1 cellular context compared by ENCODE assay signal in the genomic region with DNA sequence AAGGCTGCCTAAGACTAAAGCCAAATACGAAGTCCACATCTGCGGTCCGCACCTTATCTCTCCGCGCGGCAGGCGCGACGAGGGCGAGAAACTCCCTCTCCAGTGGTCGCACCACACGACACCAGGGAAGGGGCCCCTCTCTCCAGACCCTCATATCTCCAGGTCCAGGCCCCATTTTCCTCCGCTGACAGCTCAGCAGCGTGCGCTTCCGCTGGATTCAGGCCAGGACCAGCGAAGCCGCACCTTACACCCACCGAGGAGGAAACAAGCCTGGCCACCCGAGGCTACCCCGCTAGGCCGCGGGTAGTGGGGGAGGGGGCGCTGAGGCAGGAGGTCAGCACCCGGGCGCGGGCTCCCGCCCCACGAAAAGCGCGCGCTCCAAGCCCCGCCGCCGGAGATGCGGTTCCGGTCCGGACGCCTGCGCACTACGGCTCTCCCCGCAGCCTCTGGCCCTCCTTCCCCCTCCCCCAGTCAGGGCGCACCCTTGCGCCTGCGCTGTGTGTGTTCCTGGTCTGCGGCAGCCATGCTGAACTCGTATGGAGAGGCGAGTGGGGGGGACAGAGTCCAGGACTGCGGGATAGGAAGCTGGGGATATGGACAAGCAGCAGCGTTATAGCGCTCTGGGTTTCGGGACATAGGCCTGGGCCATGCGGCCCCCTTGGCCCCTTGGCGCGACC.
A peak's percentile ranks its signal among the peaks of the same experiment; 100 is the strongest.
TF ChIP-seq lines count a peak whose summit lies in the region.

A gene (plus strand): TSS at position 502 of the 677 bp plus-strand sequence. CDS start 4,305 bp downstream, outside the sequence.

TF ChIP-seq in K562, 482 proteins besides CTCF, POLR2A, EP300 and RAD21 (continued from another document and continues in another):
- TF ChIP-seq, protein P1, sequence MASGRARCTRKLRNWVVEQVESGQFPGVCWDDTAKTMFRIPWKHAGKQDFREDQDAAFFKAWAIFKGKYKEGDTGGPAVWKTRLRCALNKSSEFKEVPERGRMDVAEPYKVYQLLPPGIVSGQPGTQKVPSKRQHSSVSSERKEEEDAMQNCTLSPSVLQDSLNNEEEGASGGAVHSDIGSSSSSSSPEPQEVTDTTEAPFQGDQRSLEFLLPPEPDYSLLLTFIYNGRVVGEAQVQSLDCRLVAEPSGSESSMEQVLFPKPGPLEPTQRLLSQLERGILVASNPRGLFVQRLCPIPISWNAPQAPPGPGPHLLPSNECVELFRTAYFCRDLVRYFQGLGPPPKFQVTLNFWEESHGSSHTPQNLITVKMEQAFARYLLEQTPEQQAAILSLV (tag; IDR thresholded peaks at IDR 0.05), result no peak
- TF ChIP-seq HOXB6 (CRISPR knock-in tag; IDR thresholded peaks at IDR 0.05; ENCODE audit: borderline replicate concordance) (no peak), IFI16 (CRISPR knock-in tag; IDR thresholded peaks at IDR 0.05) (no peak), MYNN (IDR thresholded peaks at IDR 0.05) (0 out of 2 replicates have a peak, but pooled peaks have one; percentile 27), MYNN (CRISPR knock-in tag; IDR thresholded peaks at IDR 0.05) (no peak), ETV6 (IDR thresholded peaks at IDR 0.05; ENCODE audit: borderline replicate concordance in 1 of 2, low read depth in 2 of 2, low read length in 1 of 2) (no peak), ETV6 (CRISPR knock-in tag; IDR thresholded peaks at IDR 0.05; ENCODE audit: borderline replicate concordance) (no peak), HSF4 (CRISPR knock-in tag; IDR thresholded peaks at IDR 0.05; ENCODE audit: borderline replicate concordance) (no peak), PTTG1 (tag; IDR thresholded peaks at IDR 0.05; ENCODE audit: low read depth) (no peak), ZNF24 (IDR thresholded peaks at IDR 0.05) (0 out of 2 replicates have a peak, but pooled peaks have one; percentile 33), PHF20 (IDR thresholded peaks at IDR 0.05; ENCODE audit: partially characterized antibody) (peak; percentile 51), PPARD (CRISPR knock-in tag; IDR thresholded peaks at IDR 0.05) (no peak), FOXJ2 (tag; IDR thresholded peaks at IDR 0.05) (no peak; the same call in 1 of the 2 replicates), SRSF1 (IDR thresholded peaks at IDR 0.05; ENCODE audit: low read depth, low read length) (no peak), SMC3 (conservative IDR thresholded peaks at IDR 0.05; ENCODE audit: insufficient read depth, low read depth, low read length) (0 out of 2 replicates have a peak, but pooled peaks have one; percentile 12), ZNF324 (CRISPR knock-in tag; IDR thresholded peaks at IDR 0.05) (no peak), MXI1 (IDR thresholded peaks at IDR 0.05; ENCODE audit: low read depth, low read length) (no peak), POLR2G (IDR thresholded peaks at IDR 0.05; ENCODE audit: low read depth, low read length) (peak; percentile 94), TSC22D4 (tag; IDR thresholded peaks at IDR 0.05) (no peak), ZKSCAN1 (IDR thresholded peaks at IDR 0.05; ENCODE audit: low read depth, low read length) (no peak), MCM3 (IDR thresholded peaks at IDR 0.05) (no peak), ZNF695 (CRISPR knock-in tag; IDR thresholded peaks at IDR 0.05) (no peak), NR1H2 (CRISPR knock-in tag; IDR thresholded peaks at IDR 0.05) (peak; percentile 46; the same call in 1 of the 2 replicates), PYGO2 (tag; IDR thresholded peaks at IDR 0.05) (no peak), ZNF197 (CRISPR knock-in tag; IDR thresholded peaks at IDR 0.05; ENCODE audit: low read depth) (no peak), SPI1 (IDR thresholded peaks at IDR 0.05; ENCODE audit: borderline replicate concordance, low read depth, low read length) (no peak), ZNF146 (CRISPR knock-in tag; IDR thresholded peaks at IDR 0.05; ENCODE audit: unreplicated experiment) (no peak)
- TF ChIP-seq, protein P2, sequence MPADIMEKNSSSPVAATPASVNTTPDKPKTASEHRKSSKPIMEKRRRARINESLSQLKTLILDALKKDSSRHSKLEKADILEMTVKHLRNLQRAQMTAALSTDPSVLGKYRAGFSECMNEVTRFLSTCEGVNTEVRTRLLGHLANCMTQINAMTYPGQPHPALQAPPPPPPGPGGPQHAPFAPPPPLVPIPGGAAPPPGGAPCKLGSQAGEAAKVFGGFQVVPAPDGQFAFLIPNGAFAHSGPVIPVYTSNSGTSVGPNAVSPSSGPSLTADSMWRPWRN (IDR thresholded peaks at IDR 0.05; ENCODE audit: low read depth), result peak; percentile 55; the same call in 1 of the 2 replicates
- TF ChIP-seq, protein P3, sequence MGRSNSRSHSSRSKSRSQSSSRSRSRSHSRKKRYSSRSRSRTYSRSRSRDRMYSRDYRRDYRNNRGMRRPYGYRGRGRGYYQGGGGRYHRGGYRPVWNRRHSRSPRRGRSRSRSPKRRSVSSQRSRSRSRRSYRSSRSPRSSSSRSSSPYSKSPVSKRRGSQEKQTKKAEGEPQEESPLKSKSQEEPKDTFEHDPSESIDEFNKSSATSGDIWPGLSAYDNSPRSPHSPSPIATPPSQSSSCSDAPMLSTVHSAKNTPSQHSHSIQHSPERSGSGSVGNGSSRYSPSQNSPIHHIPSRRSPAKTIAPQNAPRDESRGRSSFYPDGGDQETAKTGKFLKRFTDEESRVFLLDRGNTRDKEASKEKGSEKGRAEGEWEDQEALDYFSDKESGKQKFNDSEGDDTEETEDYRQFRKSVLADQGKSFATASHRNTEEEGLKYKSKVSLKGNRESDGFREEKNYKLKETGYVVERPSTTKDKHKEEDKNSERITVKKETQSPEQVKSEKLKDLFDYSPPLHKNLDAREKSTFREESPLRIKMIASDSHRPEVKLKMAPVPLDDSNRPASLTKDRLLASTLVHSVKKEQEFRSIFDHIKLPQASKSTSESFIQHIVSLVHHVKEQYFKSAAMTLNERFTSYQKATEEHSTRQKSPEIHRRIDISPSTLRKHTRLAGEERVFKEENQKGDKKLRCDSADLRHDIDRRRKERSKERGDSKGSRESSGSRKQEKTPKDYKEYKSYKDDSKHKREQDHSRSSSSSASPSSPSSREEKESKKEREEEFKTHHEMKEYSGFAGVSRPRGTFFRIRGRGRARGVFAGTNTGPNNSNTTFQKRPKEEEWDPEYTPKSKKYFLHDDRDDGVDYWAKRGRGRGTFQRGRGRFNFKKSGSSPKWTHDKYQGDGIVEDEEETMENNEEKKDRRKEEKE (IDR thresholded peaks at IDR 0.05; ENCODE audit: borderline replicate concordance in 1 of 2, control insufficient read depth in 1 of 2, low read depth in 2 of 2, low read length in 1 of 2), result 0 out of 4 replicates have a peak, but pooled peaks of 1 of the 2 experiments have one; percentile 47
- TF ChIP-seq, protein P4, sequence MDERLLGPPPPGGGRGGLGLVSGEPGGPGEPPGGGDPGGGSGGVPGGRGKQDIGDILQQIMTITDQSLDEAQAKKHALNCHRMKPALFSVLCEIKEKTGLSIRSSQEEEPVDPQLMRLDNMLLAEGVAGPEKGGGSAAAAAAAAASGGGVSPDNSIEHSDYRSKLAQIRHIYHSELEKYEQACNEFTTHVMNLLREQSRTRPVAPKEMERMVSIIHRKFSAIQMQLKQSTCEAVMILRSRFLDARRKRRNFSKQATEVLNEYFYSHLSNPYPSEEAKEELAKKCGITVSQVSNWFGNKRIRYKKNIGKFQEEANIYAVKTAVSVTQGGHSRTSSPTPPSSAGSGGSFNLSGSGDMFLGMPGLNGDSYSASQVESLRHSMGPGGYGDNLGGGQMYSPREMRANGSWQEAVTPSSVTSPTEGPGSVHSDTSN (CRISPR knock-in tag; IDR thresholded peaks at IDR 0.05; ENCODE audit: low read depth), result no peak
- TF ChIP-seq, protein P4 (tag; conservative IDR thresholded peaks at IDR 0.05; ENCODE audit: low read depth), result no peak
- TF ChIP-seq, protein P5, sequence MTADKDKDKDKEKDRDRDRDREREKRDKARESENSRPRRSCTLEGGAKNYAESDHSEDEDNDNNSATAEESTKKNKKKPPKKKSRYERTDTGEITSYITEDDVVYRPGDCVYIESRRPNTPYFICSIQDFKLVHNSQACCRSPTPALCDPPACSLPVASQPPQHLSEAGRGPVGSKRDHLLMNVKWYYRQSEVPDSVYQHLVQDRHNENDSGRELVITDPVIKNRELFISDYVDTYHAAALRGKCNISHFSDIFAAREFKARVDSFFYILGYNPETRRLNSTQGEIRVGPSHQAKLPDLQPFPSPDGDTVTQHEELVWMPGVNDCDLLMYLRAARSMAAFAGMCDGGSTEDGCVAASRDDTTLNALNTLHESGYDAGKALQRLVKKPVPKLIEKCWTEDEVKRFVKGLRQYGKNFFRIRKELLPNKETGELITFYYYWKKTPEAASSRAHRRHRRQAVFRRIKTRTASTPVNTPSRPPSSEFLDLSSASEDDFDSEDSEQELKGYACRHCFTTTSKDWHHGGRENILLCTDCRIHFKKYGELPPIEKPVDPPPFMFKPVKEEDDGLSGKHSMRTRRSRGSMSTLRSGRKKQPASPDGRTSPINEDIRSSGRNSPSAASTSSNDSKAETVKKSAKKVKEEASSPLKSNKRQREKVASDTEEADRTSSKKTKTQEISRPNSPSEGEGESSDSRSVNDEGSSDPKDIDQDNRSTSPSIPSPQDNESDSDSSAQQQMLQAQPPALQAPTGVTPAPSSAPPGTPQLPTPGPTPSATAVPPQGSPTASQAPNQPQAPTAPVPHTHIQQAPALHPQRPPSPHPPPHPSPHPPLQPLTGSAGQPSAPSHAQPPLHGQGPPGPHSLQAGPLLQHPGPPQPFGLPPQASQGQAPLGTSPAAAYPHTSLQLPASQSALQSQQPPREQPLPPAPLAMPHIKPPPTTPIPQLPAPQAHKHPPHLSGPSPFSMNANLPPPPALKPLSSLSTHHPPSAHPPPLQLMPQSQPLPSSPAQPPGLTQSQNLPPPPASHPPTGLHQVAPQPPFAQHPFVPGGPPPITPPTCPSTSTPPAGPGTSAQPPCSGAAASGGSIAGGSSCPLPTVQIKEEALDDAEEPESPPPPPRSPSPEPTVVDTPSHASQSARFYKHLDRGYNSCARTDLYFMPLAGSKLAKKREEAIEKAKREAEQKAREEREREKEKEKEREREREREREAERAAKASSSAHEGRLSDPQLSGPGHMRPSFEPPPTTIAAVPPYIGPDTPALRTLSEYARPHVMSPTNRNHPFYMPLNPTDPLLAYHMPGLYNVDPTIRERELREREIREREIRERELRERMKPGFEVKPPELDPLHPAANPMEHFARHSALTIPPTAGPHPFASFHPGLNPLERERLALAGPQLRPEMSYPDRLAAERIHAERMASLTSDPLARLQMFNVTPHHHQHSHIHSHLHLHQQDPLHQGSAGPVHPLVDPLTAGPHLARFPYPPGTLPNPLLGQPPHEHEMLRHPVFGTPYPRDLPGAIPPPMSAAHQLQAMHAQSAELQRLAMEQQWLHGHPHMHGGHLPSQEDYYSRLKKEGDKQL (CRISPR knock-in tag; IDR thresholded peaks at IDR 0.05; ENCODE audit: borderline replicate concordance), result no peak
- TF ChIP-seq, protein P6, sequence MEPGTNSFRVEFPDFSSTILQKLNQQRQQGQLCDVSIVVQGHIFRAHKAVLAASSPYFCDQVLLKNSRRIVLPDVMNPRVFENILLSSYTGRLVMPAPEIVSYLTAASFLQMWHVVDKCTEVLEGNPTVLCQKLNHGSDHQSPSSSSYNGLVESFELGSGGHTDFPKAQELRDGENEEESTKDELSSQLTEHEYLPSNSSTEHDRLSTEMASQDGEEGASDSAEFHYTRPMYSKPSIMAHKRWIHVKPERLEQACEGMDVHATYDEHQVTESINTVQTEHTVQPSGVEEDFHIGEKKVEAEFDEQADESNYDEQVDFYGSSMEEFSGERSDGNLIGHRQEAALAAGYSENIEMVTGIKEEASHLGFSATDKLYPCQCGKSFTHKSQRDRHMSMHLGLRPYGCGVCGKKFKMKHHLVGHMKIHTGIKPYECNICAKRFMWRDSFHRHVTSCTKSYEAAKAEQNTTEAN (CRISPR knock-in tag; IDR thresholded peaks at IDR 0.05), result no peak
- TF ChIP-seq, protein P7, sequence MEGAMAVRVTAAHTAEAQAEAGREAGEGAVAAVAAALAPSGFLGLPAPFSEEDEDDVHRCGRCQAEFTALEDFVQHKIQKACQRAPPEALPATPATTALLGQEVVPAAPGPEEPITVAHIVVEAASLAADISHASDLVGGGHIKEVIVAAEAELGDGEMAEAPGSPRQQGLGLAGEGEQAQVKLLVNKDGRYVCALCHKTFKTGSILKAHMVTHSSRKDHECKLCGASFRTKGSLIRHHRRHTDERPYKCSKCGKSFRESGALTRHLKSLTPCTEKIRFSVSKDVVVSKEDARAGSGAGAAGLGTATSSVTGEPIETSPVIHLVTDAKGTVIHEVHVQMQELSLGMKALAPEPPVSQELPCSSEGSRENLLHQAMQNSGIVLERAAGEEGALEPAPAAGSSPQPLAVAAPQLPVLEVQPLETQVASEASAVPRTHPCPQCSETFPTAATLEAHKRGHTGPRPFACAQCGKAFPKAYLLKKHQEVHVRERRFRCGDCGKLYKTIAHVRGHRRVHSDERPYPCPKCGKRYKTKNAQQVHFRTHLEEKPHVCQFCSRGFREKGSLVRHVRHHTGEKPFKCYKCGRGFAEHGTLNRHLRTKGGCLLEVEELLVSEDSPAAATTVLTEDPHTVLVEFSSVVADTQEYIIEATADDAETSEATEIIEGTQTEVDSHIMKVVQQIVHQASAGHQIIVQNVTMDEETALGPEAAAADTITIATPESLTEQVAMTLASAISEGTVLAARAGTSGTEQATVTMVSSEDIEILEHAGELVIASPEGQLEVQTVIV (CRISPR knock-in tag; IDR thresholded peaks at IDR 0.05; ENCODE audit: borderline replicate concordance), result no peak
- TF ChIP-seq, protein P8, sequence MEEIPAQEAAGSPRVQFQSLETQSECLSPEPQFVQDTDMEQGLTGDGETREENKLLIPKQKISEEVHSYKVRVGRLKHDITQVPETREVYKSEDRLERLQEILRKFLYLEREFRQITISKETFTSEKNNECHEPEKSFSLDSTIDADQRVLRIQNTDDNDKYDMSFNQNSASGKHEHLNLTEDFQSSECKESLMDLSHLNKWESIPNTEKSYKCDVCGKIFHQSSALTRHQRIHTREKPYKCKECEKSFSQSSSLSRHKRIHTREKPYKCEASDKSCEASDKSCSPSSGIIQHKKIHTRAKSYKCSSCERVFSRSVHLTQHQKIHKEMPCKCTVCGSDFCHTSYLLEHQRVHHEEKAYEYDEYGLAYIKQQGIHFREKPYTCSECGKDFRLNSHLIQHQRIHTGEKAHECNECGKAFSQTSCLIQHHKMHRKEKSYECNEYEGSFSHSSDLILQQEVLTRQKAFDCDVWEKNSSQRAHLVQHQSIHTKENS (CRISPR knock-in tag; IDR thresholded peaks at IDR 0.05), result no peak
